ENCODE assay signal across 2 cellular contexts in the genomic region with DNA sequence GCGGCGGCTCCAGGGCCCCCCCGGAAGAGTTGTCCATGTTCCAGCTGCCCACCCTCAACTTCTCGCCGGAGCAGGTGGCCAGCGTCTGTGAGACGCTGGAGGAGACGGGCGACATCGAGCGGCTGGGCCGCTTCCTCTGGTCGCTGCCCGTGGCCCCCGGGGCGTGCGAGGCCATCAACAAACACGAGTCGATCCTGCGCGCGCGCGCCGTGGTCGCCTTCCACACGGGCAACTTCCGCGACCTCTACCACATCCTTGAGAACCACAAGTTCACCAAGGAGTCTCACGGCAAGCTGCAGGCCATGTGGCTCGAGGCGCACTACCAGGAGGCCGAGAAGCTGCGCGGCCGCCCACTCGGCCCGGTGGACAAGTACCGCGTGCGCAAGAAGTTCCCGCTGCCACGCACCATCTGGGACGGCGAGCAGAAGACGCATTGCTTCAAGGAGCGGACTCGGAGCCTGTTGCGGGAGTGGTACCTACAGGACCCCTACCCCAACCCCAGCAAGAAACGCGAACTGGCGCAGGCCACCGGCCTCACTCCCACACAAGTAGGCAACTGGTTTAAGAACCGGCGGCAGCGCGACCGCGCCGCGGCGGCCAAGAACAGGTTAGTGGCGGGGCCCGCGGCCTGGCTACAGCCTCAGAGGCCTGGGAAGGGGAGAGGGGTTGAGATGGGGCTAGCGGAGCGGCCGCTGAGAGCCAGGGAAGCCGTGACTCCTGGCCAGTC.
A peak's percentile ranks its signal among the peaks of the same experiment; 100 is the strongest.
TF ChIP-seq lines count a peak whose summit lies in the region.

No MANE protein-coding gene starts in this region.

TF ChIP-seq in GM12891, 5 proteins besides CTCF, POLR2A, EP300 and RAD21 (continued from another document):
- TF ChIP-seq PAX5 (IDR thresholded peaks at IDR 0.05; ENCODE audit: insufficient read depth, low read length, severe bottlenecking) (no peak), POU2F2 (IDR thresholded peaks at IDR 0.05; ENCODE audit: low read depth, low read length) (no peak)

TF ChIP-seq in H1, 55 proteins besides CTCF, POLR2A, EP300 and RAD21:
- TF ChIP-seq, protein P1, sequence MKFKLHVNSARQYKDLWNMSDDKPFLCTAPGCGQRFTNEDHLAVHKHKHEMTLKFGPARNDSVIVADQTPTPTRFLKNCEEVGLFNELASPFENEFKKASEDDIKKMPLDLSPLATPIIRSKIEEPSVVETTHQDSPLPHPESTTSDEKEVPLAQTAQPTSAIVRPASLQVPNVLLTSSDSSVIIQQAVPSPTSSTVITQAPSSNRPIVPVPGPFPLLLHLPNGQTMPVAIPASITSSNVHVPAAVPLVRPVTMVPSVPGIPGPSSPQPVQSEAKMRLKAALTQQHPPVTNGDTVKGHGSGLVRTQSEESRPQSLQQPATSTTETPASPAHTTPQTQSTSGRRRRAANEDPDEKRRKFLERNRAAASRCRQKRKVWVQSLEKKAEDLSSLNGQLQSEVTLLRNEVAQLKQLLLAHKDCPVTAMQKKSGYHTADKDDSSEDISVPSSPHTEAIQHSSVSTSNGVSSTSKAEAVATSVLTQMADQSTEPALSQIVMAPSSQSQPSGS (IDR thresholded peaks at IDR 0.05; ENCODE audit: low read length): no peak
- TF ChIP-seq SUZ12 (IDR thresholded peaks at IDR 0.05; ENCODE audit: low read length) (peak; percentile 63), RNF2 (IDR thresholded peaks at IDR 0.05; ENCODE audit: borderline replicate concordance, low read depth, low read length, missing control alignments, poor library complexity, severe bottlenecking) (peak; percentile 13), NRF1 (IDR thresholded peaks at IDR 0.05; ENCODE audit: low read depth, low read length) (no peak), CBX8 (IDR thresholded peaks at IDR 0.05; ENCODE audit: borderline replicate concordance, low read depth, low read length) (peak; percentile 90; the same call in 1 of the 2 replicates), EZH2 (IDR thresholded peaks at IDR 0.05; ENCODE audit: low read depth, low read length, severe bottlenecking) (peak; percentile 76)
